27 cellular contexts compared by ENCODE assay signal in genomic region chr5:10637944-10638343, GRCh38.
A peak's percentile ranks its signal among the peaks of the same experiment; 100 is the strongest.
DNase-seq lines count a peak whose midpoint lies in the region; ATAC-seq and TF ChIP-seq lines count a peak whose summit lies in the region.
"Had no signal": no experiment of that assay in that cellular context is flagged by ENCODE, and none has a peak within 500 bp of the region (broad histone marks: within the 10 kb centered on the region; RNA-seq: fewer than 3 reads in every experiment).

No MANE protein-coding gene starts in this region.

- H3K9me2 ChIP-seq in SK-N-SH = no peaks in the 10 kb centered on the region

- H4K8ac ChIP-seq in neuronal stem cell (ENCODE audit: low read depth, low read length) = no peak overlapping the region

- no peak for ATAC-seq in GM19351 (IDR thresholded peaks at IDR 0.05; ENCODE audit: unreplicated experiment)
- ATAC-seq in activated CD4-positive, alpha-beta T cell treated with anti-CD3 and anti-CD28 coated beads for 36 hours = no peak
- ATAC-seq: activated CD8-positive, alpha-beta T cell treated with anti-CD3 and anti-CD28 coated beads for 36 hours; naive thymus-derived CD4-positive, alpha-beta T cell had no signal

- no peaks in the 10 kb centered on the region for H3F3A ChIP-seq in SK-N-SH (replicated peaks; ENCODE audit: insufficient read depth)

- WGBS in neuronal stem cell (ENCODE audit: extremely low coverage in 2 of 2, insufficient read length in 2 of 2, insufficient replicate concordance in 1 of 2), 2 donors = no CpG with 5 or more reads among the region's 10 CpGs
- WGBS in SK-N-SH (ENCODE audit: low lambda C conversion rate) = 95% methylated on average over 8 of the region's 10 CpGs

- H2BK120ac ChIP-seq in neuronal stem cell (ENCODE audit: low read depth, low read length) = no peak overlapping the region

- H3K4ac ChIP-seq in neuronal stem cell (ENCODE audit: low read length) = no peak overlapping the region

- H3K4me3 Mint-ChIP-seq in activated CD4-positive, alpha-beta T cell treated with anti-CD3 and anti-CD28 coated beads for 36 hours = no peak overlapping the region
- H3K4me3 Mint-ChIP-seq: activated CD8-positive, alpha-beta T cell treated with anti-CD3 and anti-CD28 coated beads for 36 hours; naive thymus-derived CD4-positive, alpha-beta T cell had no signal

- CTCF ChIA-PET in activated CD4-positive, alpha-beta T cell treated with anti-CD3 and anti-CD28 coated beads for 36 hours (lab: Charles Lee) = interaction anchor here (0.8 to 2.6 kb wide), 2 partner anchors 10 to 280 kb away, joined by 4 to 22 read pairs; no protein-coding TSS in a partner anchor
- CTCF ChIA-PET in SK-N-SH (lab: Yijun Ruan, JAX) = interaction anchor here (2.6 kb wide), 1 partner anchor 10 kb away, joined by 13 read pairs; no protein-coding TSS in a partner anchor

- peaks cover 8% of the 10 kb centered on the region; the same call in 1 of the 2 replicates for H3K79me2 ChIP-seq in SK-N-SH (ENCODE audit: insufficient read depth)

- H3K27ac ChIP-seq in neuronal stem cell (replicated peaks; ENCODE audit: low read length) (no peak overlapping the region), SK-N-SH (ENCODE audit: low read depth in 2 of 2, low read length in 1 of 2) (no peak overlapping the region)
- H3K27ac ChIP-seq: cardiac muscle cell, colonic mucosa, epithelial cell of prostate, ovary, testis had no signal

- no peaks in the 10 kb centered on the region for H3K27me3 Mint-ChIP-seq in activated CD4-positive, alpha-beta T cell treated with anti-CD3 and anti-CD28 coated beads for 36 hours
- H3K27me3 Mint-ChIP-seq: activated CD8-positive, alpha-beta T cell treated with anti-CD3 and anti-CD28 coated beads for 36 hours; stimulated activated naive CD8-positive, alpha-beta T cell treated with anti-CD3 and anti-CD28 coated beads, Interleukin-15, Interleukin-2, amounts not matched to agents 100 ng/mL and 50 ng/mL, for 24 hours had no signal

- H3K36me3 ChIP-seq in H7 (replicated peaks; ENCODE audit: control insufficient read depth, insufficient read depth, low read length) = no peaks in the 10 kb centered on the region
- H3K36me3 ChIP-seq in NT2/D1 (ENCODE audit: insufficient read depth, insufficient read length, low read length) = peaks cover 14% of the 10 kb centered on the region
- H3K36me3 ChIP-seq in neuronal stem cell (replicated peaks in 1 of 2; ENCODE audit: control insufficient read depth in 2 of 2, insufficient read depth in 2 of 2, low read length in 2 of 2) = peaks cover 0 to 4% of the 10 kb centered on the region in 2 donors
- no peaks in the 10 kb centered on the region for H3K36me3 ChIP-seq in SK-N-SH (replicated peaks in 1 of 2; ENCODE audit: control insufficient read depth in 1 of 2, insufficient read depth in 2 of 2, low read length in 1 of 2)
- H3K36me3 ChIP-seq: cardiac muscle cell, colonic mucosa, ovary had no signal

- no peak for TF ChIP-seq CTCF in SK-N-SH (IDR thresholded peaks at IDR 0.05)

- intact Hi-C loops in activated CD4-positive, alpha-beta T cell treated with anti-CD3 and anti-CD28 coated beads for 36 hours (cut with DNase I, micrococcal nuclease) = loop anchor here in 1 of 2 experiments (5.0 to 10.0 kb wide), 2 partner anchors 124 to 283 kb away; partner anchors contain the start of genes DAP and MARCHF6

- H3K4me3 ChIP-seq in H7 (ENCODE audit: insufficient read depth, low read depth, low read length) (no peak overlapping the region), NT2/D1 (ENCODE audit: insufficient read length, low read depth) (no peak overlapping the region), iPS-11a (ENCODE audit: low read depth, low read length) (peak overlapping the region; percentile 14), neuronal stem cell (ENCODE audit: low read length in 2 of 2) (no peak overlapping the region), SK-N-SH (ENCODE audit: low read depth in 2 of 2, low read length in 1 of 2) (no peak overlapping the region)
- H3K4me3 ChIP-seq: cardiac muscle cell, colonic mucosa, ovary, testis had no signal

- TF ChIP-seq EP300 in SK-N-SH (IDR thresholded peaks at IDR 0.05; ENCODE audit: borderline replicate concordance in 1 of 2, low read depth in 1 of 2, low read length in 1 of 2) = no peak

- H4K91ac ChIP-seq in neuronal stem cell (ENCODE audit: low read depth, low read length, poor library complexity) = no peak overlapping the region

- H3K79me1 ChIP-seq in neuronal stem cell (ENCODE audit: low read depth, low read length) = peaks cover 5% of the 10 kb centered on the region

- H3K27me3 ChIP-seq in H7 (ENCODE audit: control insufficient read depth, insufficient read depth, low read length) = no peaks in the 10 kb centered on the region
- no peaks in the 10 kb centered on the region for H3K27me3 ChIP-seq in NT2/D1 (ENCODE audit: insufficient read depth, insufficient read length)
- peaks cover 0 to 3% (median 0%) of the 10 kb centered on the region in 3 experiments for H3K27me3 ChIP-seq in neuronal stem cell (ENCODE audit: control insufficient read depth in 3 of 3, insufficient read depth in 3 of 3, low read depth in 1 of 3, low read length in 3 of 3)
- no peaks in the 10 kb centered on the region for H3K27me3 ChIP-seq in SK-N-SH (ENCODE audit: insufficient read depth)
- H3K27me3 ChIP-seq: cardiac muscle cell, colonic mucosa, ovary, testis had no signal

- H3K36me3 Mint-ChIP-seq in activated CD4-positive, alpha-beta T cell treated with anti-CD3 and anti-CD28 coated beads for 36 hours (ENCODE audit: low read depth) = no peaks in the 10 kb centered on the region

- peak overlapping the region; percentile 88 for H3K18ac ChIP-seq in neuronal stem cell (ENCODE audit: low read length)

- H2BK15ac ChIP-seq in neuronal stem cell (ENCODE audit: low read length) = no peak overlapping the region

- peak overlapping the region; percentile 25 for H2AK5ac ChIP-seq in neuronal stem cell (ENCODE audit: low read depth, low read length)

- H3K14ac ChIP-seq in neuronal stem cell (ENCODE audit: low read length) = no peak overlapping the region

- H3K27ac Mint-ChIP-seq in activated CD4-positive, alpha-beta T cell treated with anti-CD3 and anti-CD28 coated beads for 36 hours = no peak overlapping the region
- H3K27ac Mint-ChIP-seq: activated CD8-positive, alpha-beta T cell treated with anti-CD3 and anti-CD28 coated beads for 36 hours; activated T-helper 2 cell treated with anti-CD3 and anti-CD28 coated beads, Interferon-gamma antibody, Interleukin-2, Interleukin-4, amounts not matched to agents 10 μg/mL and 5 μg/mL and 100 μg/mL, durations not matched to agents 14 hours and 24 hours and 36 hours had no signal

- peaks cover 38% of the 10 kb centered on the region for H3K4me1 Mint-ChIP-seq in activated CD4-positive, alpha-beta T cell treated with anti-CD3 and anti-CD28 coated beads for 36 hours

- POLR2A ChIA-PET in activated CD4-positive, alpha-beta T cell treated with anti-CD3 and anti-CD28 coated beads for 36 hours (lab: Charles Lee) = no interaction called here
- POLR2A ChIA-PET in SK-N-SH (lab: Yijun Ruan, JAX) = no interaction called here

- DNase-seq in H7 (peak; percentile 51), NT2/D1 (ENCODE audit: low read depth, low spot score) (no peak), neuronal stem cell (ENCODE audit: low spot score) (no peak), nucleus accumbens (lab: John Stamatoyannopoulos, UW) (no peak), SK-N-SH (no peak)
- no peak for DNase-seq in activated CD4-positive, alpha-beta T cell treated with anti-CD3 and anti-CD28 coated beads for 36 hours
- DNase-seq: activated CD4-positive, alpha-beta T cell treated with anti-CD3 and anti-CD28 coated beads for 1 hour; activated CD8-positive, alpha-beta T cell treated with anti-CD3 and anti-CD28 coated beads for 36 hours; activated naive CD4-positive, alpha-beta T cell treated with anti-CD3 and anti-CD28 coated beads, Interleukin-2, amount 50 U/mL, for 16 hours; amygdala; C1 segment of cervical spinal cord; colonic mucosa; effector CD4-positive, alpha-beta T cell; naive thymus-derived CD4-positive, alpha-beta T cell; NCI-H146; NCI-H774; ovary; retina; SIG-M5; SW 1271; testis had no signal

- no peak overlapping the region for H2BK5ac ChIP-seq in neuronal stem cell (ENCODE audit: low read length)

- H3K9ac ChIP-seq in NT2/D1 (ENCODE audit: insufficient read length, low read depth) = peak overlapping the region; percentile 32
- H3K9ac ChIP-seq in neuronal stem cell (ENCODE audit: low read depth, low read length, poor library complexity) = peak overlapping the region; percentile 72
- H3K9ac ChIP-seq in SK-N-SH = no peak overlapping the region

- peaks cover 9% of the 10 kb centered on the region for H3K9me3 Mint-ChIP-seq in activated CD4-positive, alpha-beta T cell treated with anti-CD3 and anti-CD28 coated beads for 36 hours (ENCODE audit: low read depth)

- H2AFZ ChIP-seq in neuronal stem cell (ENCODE audit: low read length) (no peak overlapping the region), SK-N-SH (ENCODE audit: low read depth) (no peak overlapping the region)

- H3K23ac ChIP-seq in neuronal stem cell (ENCODE audit: low read depth, low read length, poor library complexity) = no peak overlapping the region

- H3K9me3 ChIP-seq in NT2/D1 (ENCODE audit: insufficient read depth, low read length) (no peaks in the 10 kb centered on the region), neuronal stem cell (replicated peaks in 1 of 2; ENCODE audit: control insufficient read depth in 2 of 2, insufficient read depth in 1 of 2, low read depth in 1 of 2, low read length in 2 of 2) (peaks cover 3 to 4% of the 10 kb centered on the region in 2 donors), SK-N-SH (no peaks in the 10 kb centered on the region)
- H3K9me3 ChIP-seq: colonic mucosa, ovary, testis had no signal

- 0 out of 2 replicates have a peak, but pooled peaks cover 4% of the 10 kb centered on the region for H4K20me1 ChIP-seq in SK-N-SH (ENCODE audit: insufficient read depth)

- H2BK12ac ChIP-seq in neuronal stem cell (ENCODE audit: low read length) = no peak overlapping the region

- no peak for TF ChIP-seq RAD21 in SK-N-SH (IDR thresholded peaks at IDR 0.05; ENCODE audit: low read length)

- H3K4me1 ChIP-seq in NT2/D1 (ENCODE audit: insufficient read depth, insufficient read length) = peaks cover 15% of the 10 kb centered on the region
- peaks cover 0 to 15% of the 10 kb centered on the region in 2 donors for H3K4me1 ChIP-seq in neuronal stem cell (ENCODE audit: control insufficient read depth in 2 of 2, insufficient read depth in 1 of 2, low read depth in 1 of 2, low read length in 2 of 2)
- H3K4me1 ChIP-seq in SK-N-SH (ENCODE audit: control insufficient read depth in 1 of 2, insufficient read depth in 2 of 2, low read depth in 1 of 2, low read length in 1 of 2) = peaks cover 0 to 12% of the 10 kb centered on the region in 2 experiments; a peak in 1 of 4 replicates
- H3K4me1 ChIP-seq: colonic mucosa, testis had no signal

- no peak overlapping the region for H3K4me2 ChIP-seq in neuronal stem cell (ENCODE audit: insufficient read depth, low read length, poor library complexity, severe bottlenecking)
- no peak overlapping the region for H3K4me2 ChIP-seq in SK-N-SH
